Comparison of ENCODE assay signal across 20 cellular contexts in the genomic region with DNA sequence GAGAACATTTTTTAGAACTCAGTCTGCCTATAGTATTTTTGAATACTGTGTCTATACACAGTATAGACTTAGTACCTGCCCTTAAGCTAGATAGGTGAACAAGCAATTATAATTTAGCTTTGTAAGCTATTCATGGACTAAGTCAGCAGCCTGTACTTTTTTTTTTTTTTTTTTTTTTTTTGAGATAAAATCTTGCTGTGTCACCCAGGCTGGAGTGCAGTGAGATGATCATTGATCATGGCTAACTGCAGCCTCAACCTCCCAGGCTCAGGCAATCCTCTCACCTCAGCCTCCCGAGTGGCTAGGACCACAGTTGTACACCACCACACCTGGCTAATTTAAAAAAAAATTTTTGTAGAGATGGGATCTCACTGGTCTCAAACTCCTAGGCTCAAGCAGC. TPM values are rescaled to one million over a fixed set of nuclear protein-coding genes. Genes with fewer than 3 reads are reported as not detected.
DNase-seq lines count a peak whose midpoint lies in the region; ATAC-seq, FAIRE-seq and TF ChIP-seq lines count a peak whose summit lies in the region.
"Had no signal": no experiment of that assay in that cellular context is flagged by ENCODE, and none has a peak within 500 bp of the region (broad histone marks: within the 10 kb centered on the region; RNA-seq: fewer than 3 reads in every experiment).

No MANE protein-coding gene starts in this region.

- 96% methylated on average over 1 of the region's 1 CpG for WGBS in HepG2 (ENCODE audit: low lambda C conversion rate)
- 91 to 93% methylated on average over 1 of the region's 1 CpG for WGBS in thyroid gland, 2 donors
- 90 to 96% methylated on average over 1 of the region's 1 CpG for WGBS in sigmoid colon, 2 donors

- H3K79me2 ChIP-seq in HepG2 (ENCODE audit: insufficient read depth, low read length): peaks cover 64% of the 10 kb centered on the region

- no peak overlapping the region for H3K27ac Mint-ChIP-seq in activated naive CD4-positive, alpha-beta T cell treated with anti-CD3 and anti-CD28 coated beads for 36 hours

- H3K9me3 ChIP-seq in left ventricle myocardium inferior (replicated peaks) (no peaks in the 10 kb centered on the region), ascending aorta (no peaks in the 10 kb centered on the region), HepG2 (ENCODE audit: low read length) (peaks cover 4% of the 10 kb centered on the region; the same call in 1 of the 2 replicates), thyroid gland (no peaks in the 10 kb centered on the region), sigmoid colon (no peaks in the 10 kb centered on the region)
- H3K9me3 ChIP-seq: Peyer's patch had no signal

- CTCF ChIA-PET in HepG2 (lab: Yijun Ruan, JAX; ENCODE audit: low intra/inter-chr PET ratio, low total read pairs): no interaction called here
- CTCF ChIA-PET in activated naive CD4-positive, alpha-beta T cell treated with anti-CD3 and anti-CD28 coated beads for 36 hours (lab: Charles Lee): interaction anchor here (0.8 kb wide), 1 partner anchor 195 kb away, joined by 3 read pairs; no protein-coding TSS in a partner anchor

- TF ChIP-seq EP300 in HepG2 (IDR thresholded peaks at IDR 0.05; ENCODE audit: low read depth in 2 of 2, low read length in 2 of 2) (no peak), HepG2 (CRISPR knock-in tag; IDR thresholded peaks at IDR 0.05; ENCODE audit: borderline replicate concordance) (no peak), sigmoid colon (IDR thresholded peaks at IDR 0.05) (no peak)

- DNase-seq in left ventricle myocardium inferior (no peak), left ventricle myocardium superior (no peak), ascending aorta (ENCODE audit: low spot score in 2 of 2) (no peak), HepG2 (ENCODE audit: low spot score) (no peak), thyroid gland (no peak), sigmoid colon (no peak)
- DNase-seq in activated naive CD4-positive, alpha-beta T cell treated with Interleukin-2 at 50 U/mL for 16 hours: no peak
- DNase-seq in activated naive CD4-positive, alpha-beta T cell treated with anti-CD3 and anti-CD28 coated beads for 36 hours: no peak
- DNase-seq: 8988T; CD4-positive, CD25-positive, alpha-beta regulatory T cell; COR-L47; H7; NCI-H1092; NCI-H146; NCI-H2081; NCI-H2171 treated with DMSO at 0.1 percent for 48 hours; NCI-H446 treated with DMSO at 0.1 percent for 48 hours; Peyer's patch had no signal

- H3K36me3 ChIP-seq in left ventricle myocardium inferior (no peaks in the 10 kb centered on the region), ascending aorta (no peaks in the 10 kb centered on the region), HepG2 (replicated peaks in 1 of 2; ENCODE audit: control insufficient read depth in 1 of 2, insufficient read depth in 2 of 2, low read length in 2 of 2) (no peaks in the 10 kb centered on the region; a peak in 1 of 5 replicates), thyroid gland (no peaks in the 10 kb centered on the region), sigmoid colon (no peaks in the 10 kb centered on the region)
- H3K36me3 ChIP-seq: Peyer's patch had no signal

- peaks cover 53% of the 10 kb centered on the region for H3K4me1 ChIP-seq in left ventricle myocardium inferior
- peaks cover 3 to 34% of the 10 kb centered on the region in 2 donors for H3K4me1 ChIP-seq in ascending aorta
- H3K4me1 ChIP-seq in HepG2 (ENCODE audit: insufficient read depth, low read length): peaks cover 9% of the 10 kb centered on the region; the same call in 1 of the 2 replicates
- peaks cover 33 to 39% of the 10 kb centered on the region in 2 donors for H3K4me1 ChIP-seq in thyroid gland
- H3K4me1 ChIP-seq in sigmoid colon: peaks cover 0 to 54% (median 31%) of the 10 kb centered on the region in 4 donors

- no peak overlapping the region for H3K4me3 Mint-ChIP-seq in activated naive CD4-positive, alpha-beta T cell treated with anti-CD3 and anti-CD28 coated beads for 36 hours
- H3K4me3 Mint-ChIP-seq: CD4-positive, CD25-positive, alpha-beta regulatory T cell had no signal

- TF ChIP-seq POLR2A in HepG2 (IDR thresholded peaks at IDR 0.05; ENCODE audit: insufficient read depth in 1 of 2, low read depth in 2 of 2, low read length in 2 of 2): no peak
- TF ChIP-seq POLR2A in thyroid gland (IDR thresholded peaks at IDR 0.05): no peak
- no peak for TF ChIP-seq POLR2A in sigmoid colon (IDR thresholded peaks at IDR 0.05)

- no peaks in the 10 kb centered on the region for H3K27me3 Mint-ChIP-seq in activated naive CD4-positive, alpha-beta T cell treated with anti-CD3 and anti-CD28 coated beads for 36 hours (ENCODE audit: low read depth)

- TF ChIP-seq CTCF in left ventricle myocardium inferior (IDR thresholded peaks at IDR 0.05; ENCODE audit: borderline replicate concordance) (no peak), ascending aorta (IDR thresholded peaks at IDR 0.05) (no peak), HepG2 (CRISPR knock-in tag; IDR thresholded peaks at IDR 0.05) (no peak), thyroid gland (IDR thresholded peaks at IDR 0.05) (no peak), sigmoid colon (IDR thresholded peaks at IDR 0.05) (no peak)

- no peak overlapping the region for H3K4me2 ChIP-seq in HepG2 (ENCODE audit: low read depth, low read length)

- no peak for TF ChIP-seq RAD21 in HepG2 (CRISPR knock-in tag; IDR thresholded peaks at IDR 0.05)

- ATAC-seq in left ventricle myocardium superior (no peak), HepG2 (no peak)
- ATAC-seq: GM12878 had no signal

- no peaks in the 10 kb centered on the region for H3K27me3 ChIP-seq in left ventricle myocardium inferior (ENCODE audit: low read depth)
- no peaks in the 10 kb centered on the region for H3K27me3 ChIP-seq in ascending aorta
- no peaks in the 10 kb centered on the region for H3K27me3 ChIP-seq in HepG2 (ENCODE audit: control insufficient read depth in 1 of 2, insufficient read depth in 2 of 2, low read length in 2 of 2)
- no peaks in the 10 kb centered on the region for H3K27me3 ChIP-seq in thyroid gland
- H3K27me3 ChIP-seq in sigmoid colon: no peaks in the 10 kb centered on the region
- H3K27me3 ChIP-seq: Peyer's patch had no signal

- intact Hi-C loops in left ventricle myocardium inferior (cut with micrococcal nuclease) (no loop called here), left ventricle myocardium superior (cut with micrococcal nuclease) (no loop called here), ascending aorta (cut with DNase I) (no loop called here), HepG2 (cut with micrococcal nuclease; ENCODE audit: unreplicated experiment) (no loop called here), thyroid gland (cut with DNase I) (no loop called here), sigmoid colon (cut with DNase I) (no loop called here)
- intact Hi-C loops in activated naive CD4-positive, alpha-beta T cell treated with anti-CD3 and anti-CD28 coated beads for 36 hours (cut with micrococcal nuclease): no loop called here

- no peak overlapping the region for H3K9ac ChIP-seq in HepG2 (ENCODE audit: insufficient read depth, low read depth, low read length)

- in situ Hi-C loops in HepG2 (cut with HindIII; ENCODE audit: extremely low pct_ligation_motif_present, low pct_unique_long_range_greater_than_20kb): no loop called here

- no peak overlapping the region for H3K4me3 ChIP-seq in left ventricle myocardium inferior
- H3K4me3 ChIP-seq in ascending aorta: no peak overlapping the region
- no peak overlapping the region for H3K4me3 ChIP-seq in HepG2 (replicated peaks in 1 of 3; ENCODE audit: insufficient read depth in 1 of 3, low read depth in 2 of 3, low read length in 3 of 3)
- no peak overlapping the region for H3K4me3 ChIP-seq in thyroid gland (replicated peaks in 1 of 3)
- no peak overlapping the region for H3K4me3 ChIP-seq in sigmoid colon
- H3K4me3 ChIP-seq: GM12878, Peyer's patch had no signal

- no peaks in the 10 kb centered on the region for H3K4me1 Mint-ChIP-seq in activated naive CD4-positive, alpha-beta T cell treated with anti-CD3 and anti-CD28 coated beads for 36 hours (ENCODE audit: low read depth)
- H3K4me1 Mint-ChIP-seq: CD4-positive, CD25-positive, alpha-beta regulatory T cell had no signal

- no peaks in the 10 kb centered on the region for H3K36me3 Mint-ChIP-seq in activated naive CD4-positive, alpha-beta T cell treated with anti-CD3 and anti-CD28 coated beads for 36 hours (ENCODE audit: low read depth)
- H3K36me3 Mint-ChIP-seq: CD4-positive, CD25-positive, alpha-beta regulatory T cell had no signal

- FAIRE-seq in HepG2 (lab: Jason Lieb, UNC): no peak
- FAIRE-seq: GM12878 had no signal

- no TSS peak for BruUV-seq in HepG2 (replicated peaks; lab: Mats Ljungman, UMichigan)

- peak overlapping the region; percentile 39 for H3K27ac ChIP-seq in left ventricle myocardium inferior (replicated peaks)
- H3K27ac ChIP-seq in ascending aorta: peak overlapping the region; percentile 68 to 74
- no peak overlapping the region for H3K27ac ChIP-seq in HepG2 (ENCODE audit: extremely low read length, insufficient read depth, low read length)
- H3K27ac ChIP-seq in thyroid gland: peak overlapping the region; percentile 85 to 93 (median 86)
- no peak overlapping the region for H3K27ac ChIP-seq in sigmoid colon
- H3K27ac ChIP-seq: HL-60, Peyer's patch had no signal

- H3K9me3 Mint-ChIP-seq in activated naive CD4-positive, alpha-beta T cell treated with anti-CD3 and anti-CD28 coated beads for 36 hours: peaks cover 2% of the 10 kb centered on the region

- H4K20me1 ChIP-seq in HepG2 (ENCODE audit: insufficient read depth, low read length): no peaks in the 10 kb centered on the region

- H2AFZ ChIP-seq in HepG2 (ENCODE audit: low read length): no peak overlapping the region

- POLR2A ChIA-PET in HepG2 (lab: Yijun Ruan, JAX): no interaction called here

RNA-seq across cellular contexts. Expression of a gene that starts 17.2 kb away (rescaled TPM):
- total RNA-seq in left ventricle myocardium inferior (41.9 TPM), left ventricle myocardium superior (44.4 TPM), ascending aorta (95.0 TPM), HepG2 (2016; rRNA removed; fragmentation: Illumina TruSeq; extraction: Trizol) (20.9 and 26.1 TPM in 2 replicates), thyroid gland (10 to 100 TPM; 29.6 to 42.2 (median 41.1) TPM), sigmoid colon (10 to 100 TPM; 35.7 to 45.4 (median 42.6) TPM)
- 7.4 and 8.4 TPM in 2 replicates for total RNA-seq in HepG2 (2016; cell fraction: cytosol; rRNA removed; fragmentation: Illumina TruSeq; extraction: Trizol; ENCODE audit: low read depth)
- 19.4 and 27.9 TPM in 2 replicates for total RNA-seq in HepG2 (2016; cell fraction: insoluble cytoplasmic fraction; rRNA removed; fragmentation: Illumina TruSeq; extraction: Trizol)
- total RNA-seq in HepG2 (2016; cell fraction: membrane; rRNA removed; fragmentation: Illumina TruSeq; extraction: Trizol): 12.5 and 13.9 TPM in 2 replicates
- total RNA-seq in HepG2 (2016; cell fraction: nucleus; rRNA removed; fragmentation: Illumina TruSeq; extraction: Trizol): 28.9 and 34.6 TPM in 2 replicates
- polyA plus RNA-seq in HepG2 (2011; rRNA removed) (32.2 and 33.8 TPM in 2 replicates), sigmoid colon (10 to 100 TPM; 10.8 to 15.8 (median 12.9) TPM)
- 17.7 and 19.5 TPM in 2 replicates for polyA plus RNA-seq in HepG2 (2011; cell fraction: cytosol; rRNA removed)
- 77.2 and 113 TPM in 2 replicates for polyA plus RNA-seq in HepG2 (2011; cell fraction: nucleus; rRNA removed)
- polyA plus RNA-seq in HepG2 (2012): 17.9 and 21.0 TPM in 2 replicates
- polyA plus RNA-seq in HepG2 (2016; cell fraction: cytosol; fragmentation: Illumina TruSeq; extraction: Trizol; ENCODE audit: low read depth): 2.1 and 2.2 TPM in 2 replicates
- 19.9 and 26.2 TPM in 2 replicates for polyA plus RNA-seq in HepG2 (2016; cell fraction: insoluble cytoplasmic fraction; fragmentation: Illumina TruSeq; extraction: Trizol; ENCODE audit: low read depth)
- 5.9 and 7.6 TPM in 2 replicates for polyA plus RNA-seq in HepG2 (2016; cell fraction: membrane; fragmentation: Illumina TruSeq; extraction: Trizol; ENCODE audit: low read depth)
- polyA plus RNA-seq in HepG2 (2016; cell fraction: nucleus; fragmentation: Illumina TruSeq; extraction: Trizol; ENCODE audit: insufficient read depth, low read depth): 54.1 and 57.5 TPM in 2 replicates
- polyA minus RNA-seq in HepG2 (2011; rRNA and poly(A)+ RNA removed; ENCODE audit: low replicate concordance): 30.7 and 84.5 TPM in 2 replicates
- polyA minus RNA-seq in HepG2 (2011; cell fraction: cytosol; rRNA and poly(A)+ RNA removed): 12.0 and 17.5 TPM in 2 replicates
- polyA minus RNA-seq in HepG2 (2011; cell fraction: nucleus; rRNA and poly(A)+ RNA removed): 48.5 and 64.6 TPM in 2 replicates
- total RNA-seq in activated naive CD4-positive, alpha-beta T cell treated with anti-CD3 and anti-CD28 coated beads for 36 hours: 1 to 10 TPM; 2.2 to 2.6 TPM

RNA-seq across cellular contexts. Expression of a gene that starts 18.0 kb away (rescaled TPM):
- total RNA-seq in left ventricle myocardium inferior (24.9 TPM), left ventricle myocardium superior (25.2 TPM), ascending aorta (20.0 TPM), HepG2 (2016; rRNA removed; fragmentation: Illumina TruSeq; extraction: Trizol) (20.3 and 25.9 TPM in 2 replicates), thyroid gland (10 to 100 TPM; 27.9 to 53.5 (median 33.9) TPM), sigmoid colon (10 to 100 TPM; 46.6 to 90.8 (median 62.7) TPM)
- total RNA-seq in HepG2 (2016; cell fraction: cytosol; rRNA removed; fragmentation: Illumina TruSeq; extraction: Trizol; ENCODE audit: low read depth): 5.2 and 7.4 TPM in 2 replicates
- 16.8 and 18.9 TPM in 2 replicates for total RNA-seq in HepG2 (2016; cell fraction: insoluble cytoplasmic fraction; rRNA removed; fragmentation: Illumina TruSeq; extraction: Trizol)
- 8.0 and 10.8 TPM in 2 replicates for total RNA-seq in HepG2 (2016; cell fraction: membrane; rRNA removed; fragmentation: Illumina TruSeq; extraction: Trizol)
- 21.2 and 22.0 TPM in 2 replicates for total RNA-seq in HepG2 (2016; cell fraction: nucleus; rRNA removed; fragmentation: Illumina TruSeq; extraction: Trizol)
- polyA plus RNA-seq in HepG2 (2011; rRNA removed) (27.7 and 29.9 TPM in 2 replicates), sigmoid colon (10 to 100 TPM; 17.3 to 41.4 (median 20.5) TPM)
- 7.0 and 10.2 TPM in 2 replicates for polyA plus RNA-seq in HepG2 (2011; cell fraction: cytosol; rRNA removed)
- 39.4 and 46.1 TPM in 2 replicates for polyA plus RNA-seq in HepG2 (2011; cell fraction: nucleus; rRNA removed)
- polyA plus RNA-seq in HepG2 (2012): 19.7 and 20.7 TPM in 2 replicates
- 5.9 and 7.3 TPM in 2 replicates for polyA plus RNA-seq in HepG2 (2016; cell fraction: cytosol; fragmentation: Illumina TruSeq; extraction: Trizol; ENCODE audit: low read depth)
- polyA plus RNA-seq in HepG2 (2016; cell fraction: insoluble cytoplasmic fraction; fragmentation: Illumina TruSeq; extraction: Trizol; ENCODE audit: low read depth): 21.3 and 22.3 TPM in 2 replicates
- polyA plus RNA-seq in HepG2 (2016; cell fraction: membrane; fragmentation: Illumina TruSeq; extraction: Trizol; ENCODE audit: low read depth): 5.9 and 6.0 TPM in 2 replicates
- 28.2 and 41.4 TPM in 2 replicates for polyA plus RNA-seq in HepG2 (2016; cell fraction: nucleus; fragmentation: Illumina TruSeq; extraction: Trizol; ENCODE audit: insufficient read depth, low read depth)
- 6.0 and 23.4 TPM in 2 replicates for polyA minus RNA-seq in HepG2 (2011; rRNA and poly(A)+ RNA removed; ENCODE audit: low replicate concordance)
- 5.8 and 7.4 TPM in 2 replicates for polyA minus RNA-seq in HepG2 (2011; cell fraction: cytosol; rRNA and poly(A)+ RNA removed)
- 58.7 and 70.7 TPM in 2 replicates for polyA minus RNA-seq in HepG2 (2011; cell fraction: nucleus; rRNA and poly(A)+ RNA removed)
- 10 to 100 TPM; 30.3 to 32.7 TPM for total RNA-seq in activated naive CD4-positive, alpha-beta T cell treated with anti-CD3 and anti-CD28 coated beads for 36 hours

Comparison
In these comparisons a context has a peak if more than half of its experiments do, and no peak if none do; other contexts are left out.
1. H3K27ac ChIP-seq: peak in left ventricle myocardium inferior (single experiment), ascending aorta (2 of 2) and thyroid gland (3 of 3); none in HepG2 (single experiment) and sigmoid colon (0 of 4).